Comparison of ENCODE assay signal across 16 cellular contexts in the genomic region with DNA sequence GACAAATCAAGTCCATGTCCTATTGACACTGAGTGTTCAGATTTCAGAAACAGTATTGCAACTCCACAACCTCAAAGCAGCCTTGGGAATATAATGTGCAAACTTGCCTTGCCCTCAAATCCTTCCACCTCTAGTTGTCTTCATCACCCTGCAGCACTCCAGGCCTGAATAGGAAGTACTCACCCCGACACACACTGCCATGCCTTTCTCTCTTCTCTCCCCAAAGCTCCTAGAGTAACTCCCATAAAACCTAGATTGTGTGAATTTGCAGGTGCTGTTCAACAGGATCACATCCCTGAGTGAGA. TPM values are rescaled to one million over a fixed set of nuclear protein-coding genes. Genes with fewer than 3 reads are reported as not detected.
DNase-seq lines count a peak whose midpoint lies in the region; ATAC-seq and TF ChIP-seq lines count a peak whose summit lies in the region.
"Had no signal": no experiment of that assay in that cellular context is flagged by ENCODE, and none has a peak within 500 bp of the region (broad histone marks: within the 10 kb centered on the region; RNA-seq: fewer than 3 reads in every experiment).

No MANE protein-coding gene starts in this region.

- no peaks in the 10 kb centered on the region for H3K9me2 ChIP-seq in PC-9 (ENCODE audit: insufficient read depth)

- peak overlapping the region in 2 of 11 experiments; percentile 0 to 8; a peak in 2 of 22 replicates for H3K9ac ChIP-seq in BLaER1 treated with 17β-estradiol and CSF1 and Interleukin-3, amounts not matched to agents 10 nM and 100 nM

- no peaks in the 10 kb centered on the region for H3K9me3 ChIP-seq in BLaER1 treated with 17β-estradiol and CSF1 and Interleukin-3, amounts not matched to agents 10 nM and 100 nM (replicated peaks in 1 of 11)
- H3K9me3 ChIP-seq in PC-9 (ENCODE audit: insufficient read depth, low read depth) (no peaks in the 10 kb centered on the region), ovary (no peaks in the 10 kb centered on the region)
- H3K9me3 ChIP-seq: uterus had no signal

- no peak overlapping the region for H2AFZ ChIP-seq in PC-9

- TF ChIP-seq EP300 in ovary (IDR thresholded peaks at IDR 0.05), result no peak

- H3K36me3 ChIP-seq in BLaER1 treated with 17β-estradiol and CSF1 and Interleukin-3, amounts not matched to agents 10 nM and 100 nM, result peaks cover 0 to 99% (median 51%) of the 10 kb centered on the region in 11 experiments; a peak in 20 of 22 replicates
- H3K36me3 ChIP-seq in PC-9 (ENCODE audit: low read depth) (no peaks in the 10 kb centered on the region), ovary (no peaks in the 10 kb centered on the region)
- H3K36me3 ChIP-seq: uterus had no signal

- no peaks in the 10 kb centered on the region for H3K27me3 ChIP-seq in BLaER1 treated with 17β-estradiol and CSF1 and Interleukin-3, amounts not matched to agents 10 nM and 100 nM
- H3K27me3 ChIP-seq in PC-9 (ENCODE audit: insufficient read depth, low read depth) (no peaks in the 10 kb centered on the region), ovary (no peaks in the 10 kb centered on the region)
- H3K27me3 ChIP-seq: uterus had no signal

- no peak overlapping the region for H3K4me3 Mint-ChIP-seq in stimulated activated effector memory CD8-positive, alpha-beta T cell treated with anti-CD3 and anti-CD28 coated beads, Interleukin-12 subunit alpha, Interleukin-12 subunit beta, amount 100 ng/mL, for 72 hours
- H3K4me3 Mint-ChIP-seq: activated CD4-positive, alpha-beta T cell treated with anti-CD3 and anti-CD28 coated beads, Interleukin-2, amount 10 ng/mL, durations not matched to agents 24 days and 14 days; activated T-cell treated with anti-CD3 and anti-CD28 coated beads, Interleukin-2, amount 50 U/mL, for 4 hours; T-cell had no signal

- ATAC-seq in stimulated activated effector memory CD8-positive, alpha-beta T cell treated with anti-CD3 and anti-CD28 coated beads, Interleukin-12 subunit alpha, Interleukin-12 subunit beta, amount 100 ng/mL, for 72 hours, result no peak

- no peak for TF ChIP-seq POLR2A in ovary (IDR thresholded peaks at IDR 0.05)

- H3K9me3 Mint-ChIP-seq in stimulated activated effector memory CD8-positive, alpha-beta T cell treated with anti-CD3 and anti-CD28 coated beads, Interleukin-12 subunit alpha, Interleukin-12 subunit beta, amount 100 ng/mL, for 72 hours, result no peaks in the 10 kb centered on the region
- H3K9me3 Mint-ChIP-seq: activated CD4-positive, alpha-beta T cell treated with anti-CD3 and anti-CD28 coated beads, Interleukin-2, amount 10 ng/mL, durations not matched to agents 24 days and 14 days; activated T-cell treated with anti-CD3 and anti-CD28 coated beads, Interleukin-2, amount 50 U/mL, for 4 hours; T-cell had no signal

- peaks cover 5% of the 10 kb centered on the region; the same call in 1 of the 2 replicates for H3F3A ChIP-seq in PC-9 (ENCODE audit: insufficient read depth, low read depth)

- no peak overlapping the region for H3K27ac ChIP-seq in BLaER1 treated with 17β-estradiol and CSF1 and Interleukin-3, amounts not matched to agents 10 nM and 100 nM
- peak overlapping the region; percentile 43; the same call in 1 of the 2 replicates for H3K27ac ChIP-seq in PC-9
- H3K27ac ChIP-seq in ovary, result no peak overlapping the region
- H3K27ac ChIP-seq: uterus had no signal

- no peak overlapping the region for H3K27ac Mint-ChIP-seq in stimulated activated effector memory CD8-positive, alpha-beta T cell treated with anti-CD3 and anti-CD28 coated beads, Interleukin-12 subunit alpha, Interleukin-12 subunit beta, amount 100 ng/mL, for 72 hours
- H3K27ac Mint-ChIP-seq: activated CD4-positive, alpha-beta T cell treated with anti-CD3 and anti-CD28 coated beads, Interleukin-2, amount 10 ng/mL, durations not matched to agents 24 days and 14 days; T-cell had no signal

- H4K20me1 ChIP-seq in BLaER1 treated with 17β-estradiol and CSF1 and Interleukin-3, amounts not matched to agents 10 nM and 100 nM, result peaks cover 97 to 100% (median 100%) of the 10 kb centered on the region in 11 experiments
- no peaks in the 10 kb centered on the region for H4K20me1 ChIP-seq in PC-9 (ENCODE audit: insufficient read depth)

- CTCF ChIA-PET in PC-9 (lab: Charles Lee), result no interaction called here

- H3K36me3 Mint-ChIP-seq in stimulated activated effector memory CD8-positive, alpha-beta T cell treated with anti-CD3 and anti-CD28 coated beads, Interleukin-12 subunit alpha, Interleukin-12 subunit beta, amount 100 ng/mL, for 72 hours, result no peaks in the 10 kb centered on the region

- intact Hi-C loops in PC-9 (cut with micrococcal nuclease; ENCODE audit: unreplicated experiment), result no loop called here
- intact Hi-C loops in ovary (cut with DNase I), result no loop called here

- H3K4me3 ChIP-seq in BLaER1 treated with 17β-estradiol and CSF1 and Interleukin-3, amounts not matched to agents 10 nM and 100 nM, result no peak overlapping the region
- no peak overlapping the region for H3K4me3 ChIP-seq in PC-9
- H3K4me3 ChIP-seq in ovary, result no peak overlapping the region
- H3K4me3 ChIP-seq: uterus had no signal

- peak overlapping the region in 10 of 11 experiments; percentile 18 to 99 (median 48); a peak in 16 of 22 replicates for H3K4me2 ChIP-seq in BLaER1 treated with 17β-estradiol and CSF1 and Interleukin-3, amounts not matched to agents 10 nM and 100 nM
- H3K4me2 ChIP-seq in PC-9, result peak overlapping the region; percentile 64

- no TSS peak for BruUV-seq in PC-9 (replicated peaks; lab: Mats Ljungman, UMichigan)

- POLR2A ChIA-PET in PC-9 (lab: Charles Lee; ENCODE audit: unreplicated experiment), result no interaction called here

- TF ChIP-seq CTCF in PC-9 (conservative IDR thresholded peaks at IDR 0.05) (no peak), ovary (IDR thresholded peaks at IDR 0.05) (no peak)

- H3K4me1 Mint-ChIP-seq in stimulated activated effector memory CD8-positive, alpha-beta T cell treated with anti-CD3 and anti-CD28 coated beads, Interleukin-12 subunit alpha, Interleukin-12 subunit beta, amount 100 ng/mL, for 72 hours, result peaks cover 32% of the 10 kb centered on the region

- peaks cover 13 to 97% (median 36%) of the 10 kb centered on the region in 10 experiments for H3K4me1 ChIP-seq in BLaER1 treated with 17β-estradiol and CSF1 and Interleukin-3, amounts not matched to agents 10 nM and 100 nM
- peaks cover 51% of the 10 kb centered on the region for H3K4me1 ChIP-seq in PC-9 (replicated peaks; ENCODE audit: insufficient read depth)
- peaks cover 6% of the 10 kb centered on the region for H3K4me1 ChIP-seq in ovary (ENCODE audit: insufficient read depth)

- peaks cover 48% of the 10 kb centered on the region for H3K79me2 ChIP-seq in PC-9 (ENCODE audit: low read depth)

- DNase-seq in PC-9 (no peak), globus pallidus (ENCODE audit: low spot score) (peak; percentile 73), pons (ENCODE audit: low spot score) (peak; percentile 73), ovary (no peak), NCI-H187 (lab: John Stamatoyannopoulos, UW) (no peak)
- no peak for DNase-seq in effector CD8-positive, alpha-beta T cell (lab: John Stamatoyannopoulos, UW)
- no peak for DNase-seq in stimulated activated effector memory CD8-positive, alpha-beta T cell treated with anti-CD3 and anti-CD28 coated beads, Interleukin-12 subunit alpha, Interleukin-12 subunit beta, amount 100 ng/mL, for 72 hours (ENCODE audit: low spot score in 2 of 2)
- DNase-seq: activated CD4-positive, alpha-beta T cell treated with anti-CD3 and anti-CD28 coated beads, Interleukin-2, amount 10 ng/mL, durations not matched to agents 24 days and 14 days; activated T-cell treated with anti-CD3 and anti-CD28 coated beads, Interleukin-2, amount 50 U/mL, for 4 hours; effector CD4-positive, alpha-beta T cell; IMR-90; NCI-H446 treated with DMSO at 0.1 percent for 48 hours; stimulated activated CD4-positive, alpha-beta T cell treated with anti-CD3 and anti-CD28 coated beads, Interleukin-12 subunit alpha, Interleukin-12 subunit beta, amount 100 ng/mL, for 4 hours; T-cell; uterus had no signal

- 96 to 100% (median 100%) methylated on average over 1 of the region's 1 CpG for WGBS in ovary, 3 donors

RNA-seq across cellular contexts. Expression of gene ACSL1, which starts 19.6 kb away (rescaled TPM):
- 50.1 and 96.6 TPM in 2 replicates for total RNA-seq in PC-9 (2021)
- 10 to 100 TPM; 12.0 to 47.9 (median 19.8) TPM for total RNA-seq in ovary
- 10 to 100 TPM; 12.8 to 41.5 TPM for polyA plus RNA-seq in ovary

Comparison
In these comparisons a context has a peak if more than half of its experiments do, and no peak if none do; other contexts are left out.
1. DNase-seq: peak in globus pallidus (single experiment) and pons (single experiment); none in PC-9 (0 of 2), effector CD8-positive, alpha-beta T cell (single experiment), ovary (0 of 5), stimulated activated effector memory CD8-positive, alpha-beta T cell treated with anti-CD3 and anti-CD28 coated beads, Interleukin-12 subunit alpha, Interleukin-12 subunit beta, amount 100 ng/mL, for 72 hours (0 of 2) and NCI-H187 (0 of 2).